1 cellular context compared by ENCODE assay signal in genomic region chr1:100683448-100684349, GRCh38.
TF ChIP-seq lines count a peak whose summit lies in the region.

No MANE protein-coding gene starts in this region.

TF ChIP-seq in WTC11, 78 proteins besides CTCF, POLR2A, EP300 and RAD21 (continued from another document):
- TF ChIP-seq ATF6 (CRISPR knock-in tag; IDR thresholded peaks at IDR 0.05), result no peak
- no peak for TF ChIP-seq NFE2L1 (CRISPR knock-in tag; IDR thresholded peaks at IDR 0.05)
- TF ChIP-seq ATF3 (CRISPR knock-in tag; conservative IDR thresholded peaks at IDR 0.05), result no peak
- no peak for TF ChIP-seq SP1 (CRISPR knock-in tag; conservative IDR thresholded peaks at IDR 0.05)
- TF ChIP-seq ZNF512 (CRISPR knock-in tag; IDR thresholded peaks at IDR 0.05; ENCODE audit: borderline replicate concordance), result no peak
